22 cellular contexts compared by ENCODE assay signal in the genomic region with DNA sequence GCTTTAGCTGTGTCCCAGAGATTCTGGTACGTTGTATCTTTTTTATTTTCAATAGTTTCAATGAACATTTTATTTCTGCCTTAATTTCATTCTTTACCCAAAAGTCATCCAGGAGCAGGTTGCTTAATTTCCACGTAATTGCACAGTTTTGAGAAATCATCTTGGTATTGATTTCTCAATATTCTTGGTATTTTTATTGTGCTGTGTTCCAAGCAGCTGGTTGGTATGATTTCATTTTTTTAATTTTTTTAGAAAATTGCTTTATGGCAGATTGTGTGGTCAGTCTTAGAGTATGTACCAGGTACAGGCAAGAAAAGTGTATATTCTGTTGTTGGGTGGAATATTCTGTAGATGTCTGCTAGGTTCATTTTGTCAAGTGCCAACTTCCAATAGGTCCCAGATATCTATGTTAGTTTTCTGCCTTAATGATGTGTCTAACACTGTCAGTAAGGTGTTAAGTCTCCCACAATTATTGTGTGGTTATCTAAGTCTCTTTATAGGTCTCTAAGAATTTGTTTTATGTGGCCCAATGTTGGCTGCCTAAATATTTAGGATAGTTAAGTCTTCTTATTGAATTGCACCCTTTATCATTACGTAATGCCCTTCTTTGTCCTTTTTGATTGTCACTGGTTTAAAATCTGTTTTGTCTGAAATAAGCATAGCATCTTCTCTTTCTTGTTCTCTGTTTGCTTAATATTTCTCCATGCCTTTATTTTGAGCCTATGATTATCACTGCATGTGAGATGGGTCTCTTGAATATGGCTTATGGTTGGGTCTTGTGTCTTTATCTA.
"Had no signal": no experiment of that assay in that cellular context is flagged by ENCODE, and none has a peak within 500 bp of the region (broad histone marks: within the 10 kb centered on the region; RNA-seq: fewer than 3 reads in every experiment).

No MANE protein-coding gene starts in this region.

- H3K4me1 Mint-ChIP-seq: IgD-negative memory B cell, T-cell had no signal

- H3K36me3 Mint-ChIP-seq: IgD-negative memory B cell, T-cell had no signal

- FAIRE-seq: K562 had no signal

- H3K9ac ChIP-seq: KMS-11, SK-N-SH had no signal

- H3K27me3 Mint-ChIP-seq: IgD-negative memory B cell, T-cell had no signal

- H3K4me2 ChIP-seq: KMS-11, SK-N-SH had no signal

- H3K27ac ChIP-seq: KMS-11, RWPE1 had no signal

- H3K4me3 ChIP-seq: K562 had no signal

- DNase-seq: Kasumi-1, MV-4-11, NCI-H1048, NCI-H1105, NCI-H1417, NCI-H1436 treated with DMSO at 0.1 percent for 48 hours, NCI-H1694 treated with DMSO at 0.1 percent for 48 hours, NCI-H1930, NCI-H2081, NCI-H2107, NCI-H2227 treated with DMSO at 0.1 percent for 48 hours, NCI-H524, NCI-H526 treated with DMSO at 0.1 percent for 48 hours, NCI-H748 treated with DMSO at 0.1 percent for 48 hours, SHP77, SK-N-SH, SW 1271, T-cell had no signal

- H3K4me3 Mint-ChIP-seq: IgD-negative memory B cell, T-cell had no signal

- H3K27ac Mint-ChIP-seq: IgD-negative memory B cell, T-cell had no signal

- ATAC-seq: K562, T-cell had no signal

- H3K9me3 ChIP-seq: SK-N-SH had no signal
